9 cellular contexts compared by ENCODE assay signal in the genomic region with DNA sequence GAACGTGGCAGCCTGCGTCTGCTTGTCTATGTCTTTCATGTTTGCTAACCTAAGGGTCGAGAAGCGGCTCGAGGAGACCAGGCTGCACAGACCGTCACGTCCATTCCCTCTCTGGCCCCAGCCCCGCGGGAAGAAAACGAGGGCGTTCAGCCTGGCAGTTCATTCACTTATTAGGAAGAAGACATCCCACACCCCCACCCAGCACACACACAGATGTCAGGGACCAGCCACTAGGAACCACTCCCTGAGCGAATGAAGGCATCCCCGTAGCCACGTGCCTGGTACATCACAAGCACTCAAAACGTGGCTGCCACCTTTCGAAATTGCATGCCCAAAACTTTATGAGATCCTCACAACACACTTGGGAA. TPM values are rescaled to one million over a fixed set of nuclear protein-coding genes. Genes with fewer than 3 reads are reported as not detected.
A peak's percentile ranks its signal among the peaks of the same experiment; 100 is the strongest.
DNase-seq lines count a peak whose midpoint lies in the region; ATAC-seq and TF ChIP-seq lines count a peak whose summit lies in the region.
"Had no signal": no experiment of that assay in that cellular context is flagged by ENCODE, and none has a peak within 500 bp of the region (broad histone marks: within the 10 kb centered on the region; RNA-seq: fewer than 3 reads in every experiment).

No MANE protein-coding gene starts in this region.

- H3K36me3 ChIP-seq in SK-N-MC (ENCODE audit: insufficient read depth, low read length) (no peaks in the 10 kb centered on the region), skeletal muscle tissue (ENCODE audit: control insufficient read depth in 3 of 3, insufficient read depth in 3 of 3, low read length in 3 of 3) (peaks cover 6 to 12% (median 9%) of the 10 kb centered on the region in 3 donors)
- H3K36me3 ChIP-seq: adrenal gland had no signal

- peaks cover 0 to 9% (median 5%) of the 10 kb centered on the region in 3 donors for H3K27me3 ChIP-seq in skeletal muscle tissue (ENCODE audit: control insufficient read depth in 3 of 3, insufficient read depth in 3 of 3, low read length in 3 of 3)

- ATAC-seq in GM21825 (IDR thresholded peaks at IDR 0.05; ENCODE audit: unreplicated experiment) (peak; percentile 5), HG03025 (IDR thresholded peaks at IDR 0.05; ENCODE audit: low FRiP score, unreplicated experiment) (no peak), GM18858 (IDR thresholded peaks at IDR 0.05; ENCODE audit: unreplicated experiment) (no peak)

- peaks cover 6% of the 10 kb centered on the region for H3K36me3 Mint-ChIP-seq in glutamatergic neuron (ENCODE audit: unreplicated experiment)

- H3K27ac Mint-ChIP-seq in glutamatergic neuron (ENCODE audit: unreplicated experiment) = peak overlapping the region; percentile 93

- in situ Hi-C loops in GM13976 (cut with MboI; ENCODE audit: low sequenced_read_pairs, unreplicated experiment) = loop anchor here (25.0 kb wide), 1 partner anchor 732 kb away; no protein-coding TSS in a partner anchor

- peaks cover 5% of the 10 kb centered on the region for H3K27me3 Mint-ChIP-seq in glutamatergic neuron (ENCODE audit: unreplicated experiment)

- peak overlapping the region; percentile 93 for H3K4me3 Mint-ChIP-seq in glutamatergic neuron (ENCODE audit: unreplicated experiment)

- TF ChIP-seq CTCF in glutamatergic neuron (IDR thresholded peaks at IDR 0.05; ENCODE audit: partially characterized antibody, unreplicated experiment) (no peak), GM13976 (IDR thresholded peaks at IDR 0.05; ENCODE audit: borderline replicate concordance, control extremely low read depth, extremely low read depth, insufficient read depth, missing control alignments) (no peak)

- DNase-seq in SK-N-MC (ENCODE audit: low read depth, low spot score) (no peak), glutamatergic neuron (no peak), GM13976 (ENCODE audit: low spot score) (no peak)
- DNase-seq in activated CD4-positive, alpha-beta T cell treated with anti-CD3 and anti-CD28 coated beads for 4 hours = no peak

- peaks cover 19 to 27% (median 23%) of the 10 kb centered on the region in 3 donors for H3K4me1 ChIP-seq in skeletal muscle tissue (ENCODE audit: control insufficient read depth in 3 of 3, insufficient read depth in 3 of 3, low read length in 3 of 3)

- H3K27ac ChIP-seq in SK-N-MC = no peak overlapping the region
- H3K27ac ChIP-seq in skeletal muscle tissue (ENCODE audit: low read depth, low read length) = peak overlapping the region; percentile 93

- peaks cover 3% of the 10 kb centered on the region for H3K9me3 Mint-ChIP-seq in glutamatergic neuron (ENCODE audit: unreplicated experiment)

- H3K9ac ChIP-seq in SK-N-MC (ENCODE audit: insufficient read length) (no peak overlapping the region), skeletal muscle tissue (ENCODE audit: low read depth in 1 of 3, low read length in 3 of 3) (peak overlapping the region; percentile 84 to 100 (median 98))

- no peaks in the 10 kb centered on the region for H3K9me3 ChIP-seq in SK-N-MC (ENCODE audit: low read depth, low read length)
- no peaks in the 10 kb centered on the region for H3K9me3 ChIP-seq in skeletal muscle tissue (ENCODE audit: control insufficient read depth in 3 of 3, low read length in 3 of 3)
- H3K9me3 ChIP-seq: adrenal gland had no signal

- H3K4me1 Mint-ChIP-seq in glutamatergic neuron (ENCODE audit: low read depth, unreplicated experiment) = peaks cover 12% of the 10 kb centered on the region

- H3K4me3 ChIP-seq in SK-N-MC (peak overlapping the region; percentile 81), skeletal muscle tissue (ENCODE audit: low read length in 3 of 3) (peak overlapping the region; percentile 93 to 99 (median 97))

RNA-seq across cellular contexts. Expression of a gene that starts 0.7 kb away (rescaled TPM):
- total RNA-seq in glutamatergic neuron (ENCODE audit: unreplicated experiment) (27.7 TPM), skeletal muscle tissue (12.5 TPM)

RNA-seq across cellular contexts. Expression of a gene that starts 10.9 kb away (rescaled TPM):
- total RNA-seq in glutamatergic neuron (ENCODE audit: unreplicated experiment) (not detected), skeletal muscle tissue (under 0.01 TPM)

RNA-seq across cellular contexts. Expression of a gene that starts 22.6 kb away (rescaled TPM):
- total RNA-seq in glutamatergic neuron (ENCODE audit: unreplicated experiment) (not detected), skeletal muscle tissue (under 0.01 TPM)

RNA-seq across cellular contexts. Expression of a gene that starts 45.4 kb away (rescaled TPM):
- total RNA-seq in glutamatergic neuron (ENCODE audit: unreplicated experiment) (not detected), skeletal muscle tissue (not detected)
